ENCODE assay signal across 27 cellular contexts in the genomic region with DNA sequence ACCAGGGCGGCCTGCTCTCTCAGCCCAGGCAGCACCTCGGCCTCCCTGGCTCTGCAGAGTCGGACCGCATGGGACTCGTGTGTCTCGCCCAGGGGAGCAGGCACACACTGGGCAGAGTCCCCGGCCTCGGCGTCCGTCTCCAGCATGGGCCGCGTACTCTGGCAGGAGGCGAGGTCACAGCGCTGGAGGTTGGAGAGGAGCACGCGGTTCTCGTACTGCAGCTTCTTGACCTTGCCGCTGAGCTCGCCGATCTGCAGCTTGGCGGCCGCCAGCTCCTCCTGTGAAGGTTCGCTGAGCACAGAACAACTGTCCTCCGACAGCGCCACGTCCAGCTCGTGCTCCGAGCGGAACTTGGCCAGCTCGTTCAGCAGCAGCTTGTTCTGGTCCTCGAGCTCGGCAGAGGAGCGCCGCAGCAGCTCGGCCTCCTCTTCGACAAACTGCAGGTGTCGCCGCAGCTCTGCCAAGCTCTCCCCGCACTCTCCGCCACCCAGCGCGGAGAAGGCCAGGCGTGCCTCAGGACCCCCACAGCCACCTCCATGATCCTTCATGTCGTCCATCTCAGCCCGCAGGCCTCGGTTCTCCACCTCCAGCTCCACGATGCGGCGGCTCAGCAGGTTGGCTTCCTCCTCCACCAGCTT. TPM values are rescaled to one million over a fixed set of nuclear protein-coding genes. Genes with fewer than 3 reads are reported as not detected.
A peak's percentile ranks its signal among the peaks of the same experiment; 100 is the strongest.
DNase-seq lines count a peak whose midpoint lies in the region; ATAC-seq and TF ChIP-seq lines count a peak whose summit lies in the region.
"Had no signal": no experiment of that assay in that cellular context is flagged by ENCODE, and none has a peak within 500 bp of the region (broad histone marks: within the 10 kb centered on the region; RNA-seq: fewer than 3 reads in every experiment).

No MANE protein-coding gene starts in this region.

- no peak overlapping the region for H3K18ac ChIP-seq in trophoblast cell (ENCODE audit: low read length)

- TF ChIP-seq CTCF in VCaP (conservative IDR thresholded peaks at IDR 0.05), result no peak
- no peak for TF ChIP-seq CTCF in WERI-Rb-1 (IDR thresholded peaks at IDR 0.05; ENCODE audit: low read depth, low read length)
- TF ChIP-seq CTCF in esophagus squamous epithelium (IDR thresholded peaks at IDR 0.05), result no peak

- H3K14ac ChIP-seq in trophoblast cell (ENCODE audit: low read length), result no peak overlapping the region

- H3K4me1 ChIP-seq in trophoblast cell (ENCODE audit: control insufficient read depth in 1 of 2, insufficient read depth in 2 of 2, low read length in 2 of 2), result peaks cover 5% of the 10 kb centered on the region in 2 experiments
- peaks cover 16 to 60% (median 16%) of the 10 kb centered on the region in 3 donors for H3K4me1 ChIP-seq in esophagus squamous epithelium

- DNase-seq in ELF-1 (ENCODE audit: low read depth, low spot score), result peak; percentile 26
- no peak for DNase-seq in trophoblast cell
- DNase-seq in NCI-H226, result no peak
- no peak for DNase-seq in WERI-Rb-1
- DNase-seq in esophagus squamous epithelium (lab: John Stamatoyannopoulos, UW), result no peak
- DNase-seq: activated CD4-positive, alpha-beta T cell treated with anti-CD3 and anti-CD28 coated beads for 48 hours; activated CD8-positive, alpha-beta memory T cell treated with anti-CD3 and anti-CD28 coated beads for 24 hours; activated gamma-delta T cell treated with Interleukin-2 at 50 U/mL for 16 hours; activated naive CD8-positive, alpha-beta T cell treated with anti-CD3 and anti-CD28 coated beads, Interleukin-2, amount 50 U/mL, for 24 hours; activated T-cell treated with anti-CD3 and anti-CD28 coated beads, Interleukin-2, amount 50 U/mL, for 24 hours; CD8-positive, alpha-beta memory T cell; KG1; MM.1S; NCI-H1417; NCI-H446; NCI-H82; RPMI8226; stimulated activated CD4-positive, alpha-beta T cell treated with anti-CD3 and anti-CD28 coated beads, Interleukin-4, amount 100 ng/mL, for 24 hours; T-helper 2 cell had no signal

- H3K36me3 ChIP-seq in trophoblast cell (ENCODE audit: control insufficient read depth in 1 of 2, insufficient read depth in 2 of 2, low read length in 2 of 2) (peaks cover 34 to 41% of the 10 kb centered on the region in 2 experiments), WERI-Rb-1 (peaks cover 63% of the 10 kb centered on the region), esophagus squamous epithelium (peaks cover 7 to 72% (median 21%) of the 10 kb centered on the region in 3 donors)

- no peak overlapping the region for H4K91ac ChIP-seq in trophoblast cell (ENCODE audit: low read depth, low read length)

- H3K9ac ChIP-seq in trophoblast cell (ENCODE audit: low read length), result no peak overlapping the region

- no peak overlapping the region for H2BK12ac ChIP-seq in trophoblast cell (ENCODE audit: low read length)

- no peak overlapping the region for H2BK120ac ChIP-seq in trophoblast cell (ENCODE audit: insufficient read depth, low read length, poor library complexity)

- H2AFZ ChIP-seq in trophoblast cell (ENCODE audit: insufficient read depth, low read length, poor library complexity), result no peak overlapping the region

- WGBS in trophoblast cell (ENCODE audit: extremely low coverage, insufficient coverage, insufficient read length), result no CpG with 5 or more reads among the region's 49 CpGs
- WGBS in esophagus squamous epithelium, 2 donors, result 92 to 95% methylated on average over 17 to 19 of the region's 49 CpGs

- ATAC-seq in esophagus mucosa (peak; percentile 5), GM19351 (IDR thresholded peaks at IDR 0.05; ENCODE audit: unreplicated experiment) (no peak)
- ATAC-seq: activated naive CD8-positive, alpha-beta T cell treated with anti-CD3 and anti-CD28 coated beads, Interleukin-2, amount 50 U/mL, for 24 hours; sciatic nerve; SK-N-SH treated with all-trans-retinoic acid at 6 μM for 48 hours; stimulated activated memory B cell treated with anti-CD40 and anti-IgM and Interleukin-4, amounts not matched to agents 10 μg/mL and 1 μg/mL and 100 μg/mL, for 72 hours had no signal

- H3K9me3 ChIP-seq in trophoblast cell (ENCODE audit: insufficient read depth, low read depth, low read length) (peaks cover 4% of the 10 kb centered on the region), WERI-Rb-1 (ENCODE audit: severe bottlenecking) (no peaks in the 10 kb centered on the region), esophagus squamous epithelium (no peaks in the 10 kb centered on the region)
- H3K9me3 ChIP-seq: suprapubic skin, vagina had no signal

- peak overlapping the region; percentile 88 for H3K27ac ChIP-seq in VCaP
- no peak overlapping the region for H3K27ac ChIP-seq in trophoblast cell (ENCODE audit: low read depth, low read length)
- H3K27ac ChIP-seq in WERI-Rb-1, result no peak overlapping the region
- no peak overlapping the region for H3K27ac ChIP-seq in esophagus squamous epithelium
- H3K27ac ChIP-seq: suprapubic skin, vagina had no signal

- H4K8ac ChIP-seq in trophoblast cell (ENCODE audit: low read depth, low read length), result no peak overlapping the region

- H3K23ac ChIP-seq in trophoblast cell (ENCODE audit: low read length), result no peak overlapping the region

- no peaks in the 10 kb centered on the region for H3K27me3 ChIP-seq in trophoblast cell (ENCODE audit: insufficient read depth, low read length)
- no peaks in the 10 kb centered on the region for H3K27me3 ChIP-seq in WERI-Rb-1 (ENCODE audit: insufficient read depth, low read depth, severe bottlenecking)
- no peaks in the 10 kb centered on the region for H3K27me3 ChIP-seq in esophagus squamous epithelium
- H3K27me3 ChIP-seq: suprapubic skin, vagina had no signal

- H3K79me2 ChIP-seq in trophoblast cell (ENCODE audit: control insufficient read depth, insufficient read depth, low read length, poor library complexity), result no peaks in the 10 kb centered on the region

- TF ChIP-seq POLR2A in esophagus squamous epithelium (IDR thresholded peaks at IDR 0.05), result no peak

- H2AK5ac ChIP-seq in trophoblast cell (ENCODE audit: low read length), result no peak overlapping the region

- no peak overlapping the region for H3K4me2 ChIP-seq in trophoblast cell (ENCODE audit: low read length)

- intact Hi-C loops in esophagus squamous epithelium (cut with DNase I), result no loop called here

- no peak overlapping the region for H2BK5ac ChIP-seq in trophoblast cell (ENCODE audit: low read depth, low read length, poor library complexity)

- H4K12ac ChIP-seq in trophoblast cell (ENCODE audit: low read depth, low read length), result no peak overlapping the region

- H3K4ac ChIP-seq in trophoblast cell (ENCODE audit: low read depth, low read length), result no peak overlapping the region

- H3K4me3 ChIP-seq in trophoblast cell (ENCODE audit: low read depth, low read length) (peak overlapping the region; percentile 25), WERI-Rb-1 (ENCODE audit: low read depth, low read length) (no peak overlapping the region), esophagus squamous epithelium (no peak overlapping the region)
- H3K4me3 ChIP-seq: suprapubic skin, vagina had no signal

- H3K79me1 ChIP-seq in trophoblast cell (ENCODE audit: low read length), result peaks cover 2% of the 10 kb centered on the region

RNA-seq across cellular contexts. Expression of a gene that starts 42.0 kb away (rescaled TPM):
- 8.9 TPM for total RNA-seq in esophagus mucosa
- polyA plus RNA-seq in trophoblast cell (2013), result 17.6 and 18.6 TPM in 2 replicates
- total RNA-seq in esophagus squamous epithelium, result 10 to 100 TPM in 2 of 4 donors, 1 to 10 TPM in 2; 6.9 to 13.0 (median 9.7) TPM
